ENCODE assay signal across 8 cellular contexts in the genomic region with DNA sequence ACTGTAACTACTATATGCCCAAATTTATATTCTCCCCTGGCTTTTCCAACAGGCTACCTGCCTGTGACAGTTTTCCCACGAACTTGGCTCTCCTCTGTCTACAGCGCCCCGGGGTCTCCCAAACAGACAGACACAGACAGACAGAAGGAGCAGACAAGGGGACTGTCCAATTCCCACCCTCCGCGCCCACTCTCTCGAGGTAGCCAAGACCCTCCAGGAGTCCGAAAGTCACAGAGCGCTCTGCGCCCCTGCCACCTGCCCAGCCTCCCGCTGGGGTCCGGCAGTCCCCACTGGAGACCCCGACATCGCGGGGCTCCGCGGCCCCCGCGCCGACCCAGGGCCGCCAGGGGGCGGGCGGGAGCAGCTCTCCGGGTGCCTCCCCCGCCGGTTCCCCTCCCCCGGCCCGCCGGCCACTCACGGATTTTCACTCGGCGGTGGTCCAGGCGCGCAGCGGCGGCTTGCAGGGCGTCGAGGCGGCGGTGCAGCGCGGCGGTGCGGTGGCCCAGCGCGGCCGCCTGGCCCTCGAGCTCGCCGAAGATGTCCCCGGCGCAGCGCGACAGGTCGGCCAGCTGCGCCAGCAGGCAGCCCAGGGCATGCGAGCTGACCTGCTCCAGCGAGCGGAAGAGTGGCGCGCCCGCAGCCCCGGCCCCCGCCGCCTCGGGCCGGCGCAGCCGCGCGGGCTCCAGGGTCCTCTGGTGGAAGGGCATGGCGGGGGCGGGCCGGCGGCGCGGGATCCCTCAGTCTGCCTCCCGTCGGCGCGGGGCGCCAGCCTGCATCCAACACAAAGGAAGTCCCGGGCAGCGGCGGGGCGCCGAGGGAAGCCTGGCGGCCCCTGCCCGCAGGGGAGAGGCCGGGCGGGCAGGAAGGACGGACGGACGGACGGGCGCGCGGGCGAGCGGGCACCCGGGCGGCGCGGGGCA.
A peak's percentile ranks its signal among the peaks of the same experiment; 100 is the strongest.
DNase-seq lines count a peak whose midpoint lies in the region; ATAC-seq, FAIRE-seq and TF ChIP-seq lines count a peak whose summit lies in the region.

No MANE protein-coding gene starts in this region.

- peak overlapping the region; percentile 74 to 90 (median 75) for H3K4me3 ChIP-seq in endothelial cell of umbilical vein (replicated peaks in 1 of 3; ENCODE audit: insufficient read depth in 1 of 3, low read depth in 1 of 3, low read length in 3 of 3)
- H3K4me3 ChIP-seq in mesodermal cell (ENCODE audit: extremely low read depth, insufficient read depth, low read length, poor library complexity, severe bottlenecking): peak overlapping the region; percentile 56

- TF ChIP-seq CTCF in endothelial cell of umbilical vein (IDR thresholded peaks at IDR 0.05; ENCODE audit: extremely low read depth in 1 of 2, insufficient read depth in 1 of 2, low read depth in 1 of 2, low read length in 2 of 2): peak; percentile 82 to 93

- CTCF ChIA-PET in endothelial cell of umbilical vein (lab: Charles Lee): interaction anchor here (0.6 to 5.4 kb wide), 36 partner anchors 10 to 672 kb away, joined by 3 to 91 read pairs (median 4); no protein-coding TSS in a partner anchor

- H4K20me1 ChIP-seq in endothelial cell of umbilical vein (replicated peaks; ENCODE audit: control insufficient read depth, extremely low read depth, insufficient read depth, low read length): no peaks in the 10 kb centered on the region

- H3K36me3 Mint-ChIP-seq in stimulated activated memory B cell treated with anti-CD40 and anti-IgM and Interleukin-4, amounts not matched to agents 10 μg/mL and 1 μg/mL and 100 μg/mL, for 72 hours: no peaks in the 10 kb centered on the region

- H3K4me1 ChIP-seq in endothelial cell of umbilical vein (ENCODE audit: control insufficient read depth, extremely low read depth, insufficient read depth, low read length) (peaks cover 25% of the 10 kb centered on the region), mesodermal cell (ENCODE audit: control insufficient read depth, insufficient read depth, low read length, poor library complexity, severe bottlenecking) (no peaks in the 10 kb centered on the region)

- intact Hi-C loops in endothelial cell of umbilical vein (cut with micrococcal nuclease): loop anchor here (1.0 to 10.0 kb wide), 5 partner anchors 30 to 672 kb away; no protein-coding TSS in a partner anchor

- 0% methylated on average over 83 to 94 of the region's 103 CpGs for whole genome bisulfite sequencing in mesodermal cell (ENCODE audit: insufficient coverage in 2 of 2), 2 experiments

- H3K36me3 ChIP-seq in endothelial cell of umbilical vein (ENCODE audit: control insufficient read depth in 2 of 2, extremely low read depth in 1 of 2, insufficient read depth in 2 of 2, low read length in 2 of 2): no peaks in the 10 kb centered on the region
- no peaks in the 10 kb centered on the region for H3K36me3 ChIP-seq in mesodermal cell (ENCODE audit: control insufficient read depth, insufficient read depth, low read length)

- peak; percentile 64 for ATAC-seq in HG02973 (IDR thresholded peaks at IDR 0.05; ENCODE audit: unreplicated experiment)
- peak; percentile 71 for ATAC-seq in stimulated activated memory B cell treated with anti-CD40 and anti-IgM and Interleukin-4, amounts not matched to agents 10 μg/mL and 1 μg/mL and 100 μg/mL, for 72 hours

- no peaks in the 10 kb centered on the region for H3K9me1 ChIP-seq in endothelial cell of umbilical vein (replicated peaks; ENCODE audit: control insufficient read depth, extremely low read depth, insufficient read depth, low read length)

- FAIRE-seq in GM18507 (lab: Jason Lieb, UNC): peak; percentile 9
- no peak for FAIRE-seq in endothelial cell of umbilical vein (lab: Jason Lieb, UNC)

- H3K27me3 Mint-ChIP-seq in stimulated activated memory B cell treated with anti-CD40 and anti-IgM and Interleukin-4, amounts not matched to agents 10 μg/mL and 1 μg/mL and 100 μg/mL, for 72 hours: peaks cover 32% of the 10 kb centered on the region

- no peaks in the 10 kb centered on the region for H3K9me3 ChIP-seq in endothelial cell of umbilical vein (replicated peaks; ENCODE audit: control insufficient read depth, insufficient read depth, low read length)
- H3K9me3 ChIP-seq in mesodermal cell (ENCODE audit: control insufficient read depth, low read length): no peaks in the 10 kb centered on the region

- DNase-seq in ACHN (peak; percentile 59), GM18507 (ENCODE audit: extremely low spot score, insufficient read length, low read depth) (peak; percentile 84), NCI-H2196 treated with DMSO at 0.1 percent for 48 hours (lab: John Stamatoyannopoulos, UW; ENCODE audit: unreplicated experiment) (peak; percentile 12), endothelial cell of umbilical vein (ENCODE audit: low read depth, low spot score) (peak; percentile 68)
- DNase-seq in activated CD8-positive, alpha-beta memory T cell treated with anti-CD3 and anti-CD28 coated beads, Interleukin-2, amount 50 U/mL, for 4 hours: peak; percentile 63

- dilution Hi-C loops in endothelial cell of umbilical vein (cut with MboI; ENCODE audit: extremely low pct_ligation_motif_present, low sequenced_read_pairs): no loop called here

- peaks cover 53% of the 10 kb centered on the region for H3K79me2 ChIP-seq in endothelial cell of umbilical vein (ENCODE audit: control insufficient read depth, insufficient read depth, low read length)

- no TSS peak for BruUV-seq in endothelial cell of umbilical vein (replicated peaks; lab: Mats Ljungman, UMichigan)

- no peaks in the 10 kb centered on the region for H3K4me1 Mint-ChIP-seq in stimulated activated memory B cell treated with anti-CD40 and anti-IgM and Interleukin-4, amounts not matched to agents 10 μg/mL and 1 μg/mL and 100 μg/mL, for 72 hours

- H3K9ac ChIP-seq in endothelial cell of umbilical vein (replicated peaks; ENCODE audit: extremely low read depth, insufficient read depth, low read length): peak overlapping the region; percentile 66

- H3K27ac ChIP-seq in endothelial cell of umbilical vein (ENCODE audit: insufficient read depth, low read depth, low read length) (peak overlapping the region; percentile 46), mesodermal cell (ENCODE audit: low read depth, low read length, severe bottlenecking) (peak overlapping the region; percentile 45)

- no peak for TF ChIP-seq POLR2A in endothelial cell of umbilical vein (IDR thresholded peaks at IDR 0.05; ENCODE audit: low read depth, low read length)

- peak overlapping the region; percentile 92 for H3K4me2 ChIP-seq in endothelial cell of umbilical vein (ENCODE audit: insufficient read depth, low read length)

- peak overlapping the region; percentile 87 for H3K4me3 Mint-ChIP-seq in stimulated activated memory B cell treated with anti-CD40 and anti-IgM and Interleukin-4, amounts not matched to agents 10 μg/mL and 1 μg/mL and 100 μg/mL, for 72 hours

- H3K27ac Mint-ChIP-seq in stimulated activated memory B cell treated with anti-CD40 and anti-IgM and Interleukin-4, amounts not matched to agents 10 μg/mL and 1 μg/mL and 100 μg/mL, for 72 hours: no peak overlapping the region

- no peaks in the 10 kb centered on the region for H3K27me3 ChIP-seq in endothelial cell of umbilical vein (ENCODE audit: control insufficient read depth in 2 of 2, insufficient read depth in 2 of 2, low read length in 2 of 2)

- in situ Hi-C loops in ACHN (cut with HindIII; ENCODE audit: low pct_ligation_motif_present, low pct_unique_long_range_greater_than_20kb, low sequenced_read_pairs): no loop called here

- H2AFZ ChIP-seq in endothelial cell of umbilical vein (ENCODE audit: low read depth, low read length): peak overlapping the region; percentile 63

- POLR2A ChIA-PET in endothelial cell of umbilical vein (lab: Charles Lee): no interaction called here

- no peaks in the 10 kb centered on the region for H3K9me3 Mint-ChIP-seq in stimulated activated memory B cell treated with anti-CD40 and anti-IgM and Interleukin-4, amounts not matched to agents 10 μg/mL and 1 μg/mL and 100 μg/mL, for 72 hours

TF ChIP-seq in endothelial cell of umbilical vein, 7 proteins besides CTCF, POLR2A, EP300 and RAD21:
- TF ChIP-seq JUN (IDR thresholded peaks at IDR 0.05; ENCODE audit: borderline replicate concordance, insufficient read depth, insufficient read length, low read depth) (no peak), POLR2AphosphoS5 (IDR thresholded peaks at IDR 0.05; ENCODE audit: insufficient read depth, low read depth, low read length) (peak; percentile 48), MYC (IDR thresholded peaks at IDR 0.05; ENCODE audit: low read depth, low read length) (no peak), GATA2 (IDR thresholded peaks at IDR 0.05; ENCODE audit: insufficient read depth, insufficient read length, low read depth, low read length) (no peak), FOS (IDR thresholded peaks at IDR 0.05; ENCODE audit: borderline replicate concordance, insufficient read depth, low read length) (no peak), EZH2 (IDR thresholded peaks at IDR 0.05; ENCODE audit: borderline replicate concordance, low read depth, low read length, severe bottlenecking) (no peak)
- TF ChIP-seq, protein P1, sequence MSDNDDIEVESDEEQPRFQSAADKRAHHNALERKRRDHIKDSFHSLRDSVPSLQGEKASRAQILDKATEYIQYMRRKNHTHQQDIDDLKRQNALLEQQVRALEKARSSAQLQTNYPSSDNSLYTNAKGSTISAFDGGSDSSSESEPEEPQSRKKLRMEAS (IDR thresholded peaks at IDR 0.05; ENCODE audit: insufficient read depth, insufficient read length): no peak

Comparison
In these comparisons a context has a peak if more than half of its experiments do, and no peak if none do; other contexts are left out.
1. Peak in every context shown above with its lines: DNase-seq, ATAC-seq, H3K4me3 ChIP-seq and H3K27ac ChIP-seq.
2. DNase-seq: peak in every context shown above with its lines; median percentile 84 in GM18507; 68 in endothelial cell of umbilical vein; 63 in activated CD8-positive, alpha-beta memory T cell treated with anti-CD3 and anti-CD28 coated beads, Interleukin-2, amount 50 U/mL, for 4 hours; 59 in ACHN; 12 in NCI-H2196 treated with DMSO at 0.1 percent for 48 hours.